In genomic region chr7:6232130-6232529, GRCh38 we compare ENCODE assay signal across 1 cellular context.
TF ChIP-seq lines count a peak whose summit lies in the region.

No MANE protein-coding gene starts in this region.

TF ChIP-seq in endothelial cell of umbilical vein, 7 proteins besides CTCF, POLR2A, EP300 and RAD21 (continued from another document):
- no peak for TF ChIP-seq MYC (IDR thresholded peaks at IDR 0.05; ENCODE audit: low read depth, low read length)
- no peak for TF ChIP-seq FOS (IDR thresholded peaks at IDR 0.05; ENCODE audit: borderline replicate concordance, insufficient read depth, low read length)
- no peak for TF ChIP-seq JUN (IDR thresholded peaks at IDR 0.05; ENCODE audit: borderline replicate concordance, insufficient read depth, insufficient read length, low read depth)
- no peak for TF ChIP-seq GATA2 (IDR thresholded peaks at IDR 0.05; ENCODE audit: insufficient read depth, insufficient read length, low read depth, low read length)
- no peak for TF ChIP-seq MAX (IDR thresholded peaks at IDR 0.05; ENCODE audit: insufficient read depth, insufficient read length)
